33 cellular contexts compared by ENCODE assay signal in genomic region chr10:4450169-4450568, GRCh38.
"Had no signal": no experiment of that assay in that cellular context is flagged by ENCODE, and none has a peak within 500 bp of the region (broad histone marks: within the 10 kb centered on the region; RNA-seq: fewer than 3 reads in every experiment).

No MANE protein-coding gene starts in this region.

- DNase-seq: activated B cell treated with CpG ODN at 0.5 μM for 24 hours; activated CD4-positive, alpha-beta memory T cell treated with anti-CD3 and anti-CD28 coated beads, Interleukin-2, amount 10 ng/mL, durations not matched to agents 7 days and 5 days; activated CD4-positive, alpha-beta T cell treated with anti-CD3 and anti-CD28 coated beads for 4 hours; activated CD4-positive, alpha-beta T cell treated with anti-CD3 and anti-CD28 coated beads, Interleukin-2, amount 10 ng/mL, durations not matched to agents 24 days and 14 days; activated CD4-positive, alpha-beta T cell treated with anti-CD3 and anti-CD28 coated beads, Interleukin-2, amount 50 U/mL, for 1 hour; activated CD4-positive, alpha-beta T cell treated with anti-CD3 and anti-CD28 coated beads, Interleukin-2, amount 50 U/mL, for 4 hours; activated CD4-positive, CD25-positive, alpha-beta regulatory T cell treated with anti-CD3 and anti-CD28 coated beads, Interleukin-2, amount 50 U/mL, for 72 hours; activated CD8-positive, alpha-beta memory T cell treated with anti-CD3 and anti-CD28 coated beads for 24 hours; activated CD8-positive, alpha-beta memory T cell treated with anti-CD3 and anti-CD28 coated beads, Interleukin-2, amount 10 ng/mL, durations not matched to agents 7 days and 5 days; activated CD8-positive, alpha-beta memory T cell treated with anti-CD3 and anti-CD28 coated beads, Interleukin-2, amount 50 U/mL, for 48 hours; activated CD8-positive, alpha-beta T cell treated with anti-CD3 and anti-CD28 coated beads, Interleukin-2, amount 10 ng/mL, durations not matched to agents 7 days and 5 days; activated effector memory CD4-positive, alpha-beta T cell treated with Interleukin-2 at 50 U/mL for 16 hours; activated gamma-delta T cell; activated naive CD4-positive, alpha-beta T cell treated with anti-CD3 and anti-CD28 coated beads, Interleukin-2, amount 10 ng/mL, durations not matched to agents 7 days and 5 days; activated naive CD4-positive, alpha-beta T cell treated with Interleukin-2 at 50 U/mL for 16 hours; activated naive CD8-positive, alpha-beta T cell treated with anti-CD3 and anti-CD28 coated beads, Interleukin-2, amount 10 ng/mL, durations not matched to agents 7 days and 5 days; activated naive CD8-positive, alpha-beta T cell treated with anti-CD3 and anti-CD28 coated beads, Interleukin-2, amount 50 U/mL, for 24 hours; activated T-cell treated with anti-CD3 and anti-CD28 coated beads, Interleukin-2, amount 50 U/mL, for 24 hours; activated T-cell treated with anti-CD3 and anti-CD28 coated beads, Interleukin-2, amount 50 U/mL, for 48 hours; amygdala; anterior cingulate cortex; SW 1271; T-helper 1 cell; T-helper 2 cell; T-helper 9 cell had no signal

- H3K4me3 ChIP-seq: ascending aorta, cardiac muscle cell had no signal

- H3K27me3 Mint-ChIP-seq: activated CD4-positive, alpha-beta memory T cell treated with anti-CD3 and anti-CD28 coated beads, Interleukin-2, amount 10 ng/mL, durations not matched to agents 7 days and 5 days; activated naive CD4-positive, alpha-beta T cell treated with anti-CD3 and anti-CD28 coated beads, Interleukin-2, amount 10 ng/mL, durations not matched to agents 7 days and 5 days; brain had no signal

- H3K36me3 Mint-ChIP-seq: activated naive CD4-positive, alpha-beta T cell treated with anti-CD3 and anti-CD28 coated beads, Interleukin-2, amount 10 ng/mL, durations not matched to agents 7 days and 5 days; activated naive CD4-positive, alpha-beta T cell treated with anti-CD3 and anti-CD28 coated beads, Interleukin-2, amount 50 U/mL, for 24 hours; activated naive CD8-positive, alpha-beta T cell; activated naive CD8-positive, alpha-beta T cell treated with anti-CD3 and anti-CD28 coated beads, Interleukin-2, amount 10 ng/mL, durations not matched to agents 7 days and 5 days; brain had no signal

- H3K9me3 Mint-ChIP-seq: activated naive CD4-positive, alpha-beta T cell treated with anti-CD3 and anti-CD28 coated beads, Interleukin-2, amount 10 ng/mL, durations not matched to agents 7 days and 5 days; activated naive CD4-positive, alpha-beta T cell treated with anti-CD3 and anti-CD28 coated beads, Interleukin-2, amount 50 U/mL, for 24 hours; activated naive CD8-positive, alpha-beta T cell treated with anti-CD3 and anti-CD28 coated beads, Interleukin-2, amount 10 ng/mL, durations not matched to agents 7 days and 5 days; activated T-cell treated with anti-CD3 and anti-CD28 coated beads, Interleukin-2, amount 50 U/mL, for 24 hours; T-helper 2 cell treated with Interferon-gamma antibody and Interleukin-4, amounts not matched to agents 5 μg/mL and 100 μg/mL, for 36 hours had no signal

- H3K27ac Mint-ChIP-seq: activated B cell treated with CpG ODN at 0.5 μM for 24 hours; activated CD4-positive, alpha-beta memory T cell treated with anti-CD3 and anti-CD28 coated beads, Interleukin-2, amount 10 ng/mL, durations not matched to agents 7 days and 5 days; activated CD4-positive, alpha-beta T cell treated with anti-CD3 and anti-CD28 coated beads, Interleukin-2, amount 10 ng/mL, durations not matched to agents 24 days and 14 days; activated CD8-positive, alpha-beta memory T cell treated with anti-CD3 and anti-CD28 coated beads, Interleukin-2, amount 10 ng/mL, durations not matched to agents 7 days and 5 days; activated CD8-positive, alpha-beta T cell treated with anti-CD3 and anti-CD28 coated beads, Interleukin-2, amount 10 ng/mL, durations not matched to agents 7 days and 5 days; activated naive CD4-positive, alpha-beta T cell treated with anti-CD3 and anti-CD28 coated beads, Interleukin-2, amount 10 ng/mL, durations not matched to agents 7 days and 5 days; activated naive CD4-positive, alpha-beta T cell treated with anti-CD3 and anti-CD28 coated beads, Interleukin-2, amount 50 U/mL, for 24 hours; activated naive CD8-positive, alpha-beta T cell; activated naive CD8-positive, alpha-beta T cell treated with anti-CD3 and anti-CD28 coated beads, Interleukin-2, amount 10 ng/mL, durations not matched to agents 7 days and 5 days; activated naive CD8-positive, alpha-beta T cell treated with anti-CD3 and anti-CD28 coated beads, Interleukin-2, amount 50 U/mL, for 24 hours; activated T-cell treated with anti-CD3 and anti-CD28 coated beads, Interleukin-2, amount 50 U/mL, for 24 hours; activated T-helper 2 cell treated with anti-CD3 and anti-CD28 coated beads, Interferon-gamma antibody, Interleukin-2, Interleukin-4, amounts not matched to agents 10 μg/mL and 5 μg/mL and 100 μg/mL, durations not matched to agents 14 hours and 24 hours and 36 hours; brain; T-helper 1 cell treated with Interleukin-12 subunit alpha and Interleukin-12 subunit beta and Interleukin-4 antibody, amounts not matched to agents 30 μg/mL and 1 μg/mL, for 36 hours; T-helper 2 cell treated with Interferon-gamma antibody and Interleukin-4, amounts not matched to agents 5 μg/mL and 100 μg/mL, for 36 hours had no signal

- H3K4me3 Mint-ChIP-seq: activated B cell treated with CpG ODN at 0.5 μM for 24 hours; activated CD4-positive, alpha-beta memory T cell treated with anti-CD3 and anti-CD28 coated beads, Interleukin-2, amount 10 ng/mL, durations not matched to agents 7 days and 5 days; activated CD4-positive, alpha-beta T cell treated with anti-CD3 and anti-CD28 coated beads, Interleukin-2, amount 10 ng/mL, durations not matched to agents 24 days and 14 days; activated CD8-positive, alpha-beta memory T cell treated with anti-CD3 and anti-CD28 coated beads, Interleukin-2, amount 10 ng/mL, durations not matched to agents 7 days and 5 days; activated CD8-positive, alpha-beta T cell treated with anti-CD3 and anti-CD28 coated beads, Interleukin-2, amount 10 ng/mL, durations not matched to agents 7 days and 5 days; activated naive CD4-positive, alpha-beta T cell treated with anti-CD3 and anti-CD28 coated beads, Interleukin-2, amount 10 ng/mL, durations not matched to agents 7 days and 5 days; activated naive CD4-positive, alpha-beta T cell treated with anti-CD3 and anti-CD28 coated beads, Interleukin-2, amount 50 U/mL, for 24 hours; activated naive CD8-positive, alpha-beta T cell; activated naive CD8-positive, alpha-beta T cell treated with anti-CD3 and anti-CD28 coated beads, Interleukin-2, amount 10 ng/mL, durations not matched to agents 7 days and 5 days; activated naive CD8-positive, alpha-beta T cell treated with anti-CD3 and anti-CD28 coated beads, Interleukin-2, amount 50 U/mL, for 24 hours; activated T-cell treated with anti-CD3 and anti-CD28 coated beads, Interleukin-2, amount 50 U/mL, for 24 hours; brain; T-helper 1 cell treated with Interleukin-12 subunit alpha and Interleukin-12 subunit beta and Interleukin-4 antibody, amounts not matched to agents 30 μg/mL and 1 μg/mL, for 36 hours; T-helper 2 cell treated with Interferon-gamma antibody and Interleukin-4, amounts not matched to agents 5 μg/mL and 100 μg/mL, for 36 hours had no signal

- ATAC-seq: activated CD8-positive, alpha-beta memory T cell treated with anti-CD3 and anti-CD28 coated beads, Interleukin-2, amount 10 ng/mL, durations not matched to agents 7 days and 5 days; activated CD8-positive, alpha-beta T cell treated with anti-CD3 and anti-CD28 coated beads, Interleukin-2, amount 10 ng/mL, durations not matched to agents 7 days and 5 days; activated naive CD8-positive, alpha-beta T cell treated with anti-CD3 and anti-CD28 coated beads, Interleukin-2, amount 50 U/mL, for 24 hours had no signal
